8 cellular contexts compared by ENCODE assay signal in genomic region chr5:112921833-112922817, GRCh38. TPM values are rescaled to one million over a fixed set of nuclear protein-coding genes. Genes with fewer than 3 reads are reported as not detected.
A peak's percentile ranks its signal among the peaks of the same experiment; 100 is the strongest.
DNase-seq lines count a peak whose midpoint lies in the region; ATAC-seq and TF ChIP-seq lines count a peak whose summit lies in the region.

REEP5 (minus strand) TSS chr5:112922227; CDS start chr5:112922190, 37 bp downstream.

- H3K27me3 ChIP-seq in ovary (no peaks in the 10 kb centered on the region), thyroid gland (no peaks in the 10 kb centered on the region)

- 0 to 1% (median 1%) methylated on average over 63 to 80 of the region's 80 CpGs for WGBS in ovary, 3 donors
- WGBS in thyroid gland, 2 donors: 2 to 4% methylated on average over 7 to 27 of the region's 80 CpGs

- CTCF ChIA-PET in HEK293 (lab: Yijun Ruan, JAX): interaction anchor here (0.6 to 1.2 kb wide), 13 partner anchors 12 to 684 kb away, joined by 3 to 5 read pairs (median 4); partner anchors contain the start of gene SRP19

- peaks cover 4 to 31% of the 10 kb centered on the region in 2 experiments for H3K36me3 ChIP-seq in HEK293 (ENCODE audit: control insufficient read depth in 2 of 2, insufficient read depth in 1 of 2, low read length in 2 of 2)
- H3K36me3 ChIP-seq in ovary: no peaks in the 10 kb centered on the region
- H3K36me3 ChIP-seq in thyroid gland: no peaks in the 10 kb centered on the region

- ATAC-seq in SK-N-SH treated with all-trans-retinoic acid at 6 μM for 48 hours: peak; percentile 88
- peak; percentile 82 to 88 for ATAC-seq in activated naive CD4-positive, alpha-beta T cell treated with anti-CD3 and anti-CD28 coated beads, Interleukin-2, amount 50 U/mL, for 72 hours

- peak; percentile 52 for DNase-seq in MV-4-11 (lab: John Stamatoyannopoulos, UW)
- peak; percentile 83 to 89 for DNase-seq in activated naive CD4-positive, alpha-beta T cell treated with anti-CD3 and anti-CD28 coated beads, Interleukin-2, amount 50 U/mL, for 72 hours (ENCODE audit: low spot score in 2 of 2)
- DNase-seq in glomerular visceral epithelial cell (ENCODE audit: extremely low spot score): peak; percentile 90
- peak; percentile 74 to 85 (median 81) for DNase-seq in ovary
- DNase-seq in thyroid gland: peak; percentile 87 to 88

- H3K27ac Mint-ChIP-seq in activated naive CD4-positive, alpha-beta T cell treated with anti-CD3 and anti-CD28 coated beads, Interleukin-2, amount 50 U/mL, for 72 hours: peak within 1 kb of the TSS; percentile 98

- TF ChIP-seq POLR2A in ovary (IDR thresholded peaks at IDR 0.05): peak; percentile 78
- peak; percentile 89 to 98 for TF ChIP-seq POLR2A in thyroid gland (IDR thresholded peaks at IDR 0.05)

- H3K9me3 ChIP-seq in HEK293 (ENCODE audit: control insufficient read depth, insufficient read depth, low read depth, low read length) (no peaks in the 10 kb centered on the region), ovary (no peaks in the 10 kb centered on the region), thyroid gland (no peaks in the 10 kb centered on the region)

- H3K4me3 ChIP-seq in GM08714 (ENCODE audit: low read length) (peak within 1 kb of the TSS; percentile 96), HEK293 (ENCODE audit: low read depth, low read length) (peak within 1 kb of the TSS; percentile 97), ovary (peak within 1 kb of the TSS; percentile 97), thyroid gland (replicated peaks in 1 of 3) (peak within 1 kb of the TSS; percentile 76 to 93 (median 87))

- H3K27ac ChIP-seq in HEK293 (ENCODE audit: extremely low read depth, low read depth, low read length) (peak within 1 kb of the TSS; percentile 97), ovary (peak within 1 kb of the TSS; percentile 96 to 98), thyroid gland (peak within 1 kb of the TSS; percentile 94 to 98 (median 95))

- TF ChIP-seq CTCF in HEK293 (tag by site-specific recombination; IDR thresholded peaks at IDR 0.05) (peak; percentile 65), ovary (IDR thresholded peaks at IDR 0.05) (peak; percentile 46 to 89 (median 87)), thyroid gland (IDR thresholded peaks at IDR 0.05) (peak; percentile 45 to 98 (median 82))

- POLR2A ChIA-PET in HEK293 (lab: Yijun Ruan, JAX): interaction anchor here (0.5 to 2.5 kb wide), 11 partner anchors 9 to 214 kb away, joined by 3 to 21 read pairs (median 4); partner anchors contain the start of genes DCP2 and SRP19

- TF ChIP-seq EP300 in ovary (IDR thresholded peaks at IDR 0.05): no peak

- intact Hi-C loops in ovary (cut with DNase I): loop anchor here in 1 of 4 donors (10.0 kb wide), 1 partner anchor 367 kb away; no protein-coding TSS in a partner anchor
- intact Hi-C loops in thyroid gland (cut with DNase I): loop anchor here (5.0 to 10.0 kb wide), 2 partner anchors 65 to 367 kb away; no protein-coding TSS in a partner anchor

- H3K36me3 Mint-ChIP-seq in activated naive CD4-positive, alpha-beta T cell treated with anti-CD3 and anti-CD28 coated beads, Interleukin-2, amount 50 U/mL, for 72 hours: peaks cover 12 to 34% of the 10 kb centered on the region in 2 donors

- H3K9me3 Mint-ChIP-seq in activated naive CD4-positive, alpha-beta T cell treated with anti-CD3 and anti-CD28 coated beads, Interleukin-2, amount 50 U/mL, for 72 hours: no peaks in the 10 kb centered on the region

- H3K4me1 ChIP-seq in HEK293 (ENCODE audit: control insufficient read depth, insufficient read depth, low read length): no peaks in the 10 kb centered on the region
- peaks cover 5% of the 10 kb centered on the region for H3K4me1 ChIP-seq in ovary (ENCODE audit: insufficient read depth)
- peaks cover 38 to 42% of the 10 kb centered on the region in 2 donors for H3K4me1 ChIP-seq in thyroid gland

TF ChIP-seq in HEK293, 187 proteins besides CTCF, POLR2A, EP300 and RAD21 (continues in another document):
- peak; percentile 85 for TF ChIP-seq ZBTB26 (tag by site-specific recombination; optimal IDR thresholded peaks at IDR 0.05)
- TF ChIP-seq ZNF747 (tag by site-specific recombination; IDR thresholded peaks at IDR 0.05): no peak
- no peak for TF ChIP-seq SALL2 (tag by site-specific recombination; IDR thresholded peaks at IDR 0.05; ENCODE audit: borderline replicate concordance)
- TF ChIP-seq ZNF585B (tag by site-specific recombination; IDR thresholded peaks at IDR 0.05): no peak
- no peak for TF ChIP-seq ZNF48 (tag by site-specific recombination; IDR thresholded peaks at IDR 0.05)
- no peak for TF ChIP-seq ZNF266 (tag by site-specific recombination; IDR thresholded peaks at IDR 0.05; ENCODE audit: low read depth)
- no peak for TF ChIP-seq ZNF701 (tag by site-specific recombination; IDR thresholded peaks at IDR 0.05)
- peak; percentile 70 for TF ChIP-seq SP7 (tag by site-specific recombination; IDR thresholded peaks at IDR 0.05)
- TF ChIP-seq EGR2 (tag by site-specific recombination; IDR thresholded peaks at IDR 0.05; ENCODE audit: low read depth): 0 out of 2 replicates have a peak, but pooled peaks have one; percentile 6
- TF ChIP-seq PRDM1 (tag by site-specific recombination; IDR thresholded peaks at IDR 0.05): no peak
- TF ChIP-seq ZFP41 (tag by site-specific recombination; IDR thresholded peaks at IDR 0.05; ENCODE audit: borderline replicate concordance): no peak
- TF ChIP-seq OSR2 (tag by site-specific recombination; IDR thresholded peaks at IDR 0.05): no peak; the same call in 1 of the 2 replicates
- TF ChIP-seq ZNF2 (tag by site-specific recombination; IDR thresholded peaks at IDR 0.05): peak; percentile 91
- peak; percentile 34; the same call in 1 of the 2 replicates for TF ChIP-seq ZSCAN30 (tag by site-specific recombination; IDR thresholded peaks at IDR 0.05)
- TF ChIP-seq ZNF776 (tag by site-specific recombination; IDR thresholded peaks at IDR 0.05; ENCODE audit: borderline replicate concordance): no peak
- peak; percentile 38; the same call in 1 of the 2 replicates for TF ChIP-seq ZNF777 (tag by site-specific recombination; IDR thresholded peaks at IDR 0.05; ENCODE audit: borderline replicate concordance)
- TF ChIP-seq ZNF549 (tag by site-specific recombination; IDR thresholded peaks at IDR 0.05): no peak
- TF ChIP-seq ZNF341 (tag by site-specific recombination; IDR thresholded peaks at IDR 0.05; ENCODE audit: low read depth): peak; percentile 96

TF ChIP-seq in SK-N-SH treated with all-trans-retinoic acid at 6 μM for 48 hours, 23 proteins besides CTCF, POLR2A, EP300 and RAD21:
- TF ChIP-seq TSHZ2 (CRISPR knock-in tag; IDR thresholded peaks at IDR 0.05) (0 out of 2 replicates have a peak, but pooled peaks have one; percentile 47), OSR1 (CRISPR knock-in tag; IDR thresholded peaks at IDR 0.05) (no peak)

RNA-seq across cellular contexts. Expression of gene REEP5, which starts in this region (rescaled TPM):
- 10 to 100 TPM; 18.7 to 45.1 TPM for total RNA-seq in activated naive CD4-positive, alpha-beta T cell treated with anti-CD3 and anti-CD28 coated beads, Interleukin-2, amount 50 U/mL, for 72 hours
- total RNA-seq in ovary: 10 to 100 TPM; 55.1 to 73.8 (median 67.6) TPM
- 10 to 100 TPM; 50.2 to 90.4 TPM for polyA plus RNA-seq in ovary
- total RNA-seq in thyroid gland: 100 to 1,000 TPM; 169 to 300 (median 231) TPM

Comparison
In these comparisons a context has a peak if more than half of its experiments do, and no peak if none do; other contexts are left out.
1. Peak in every context shown above with its lines: DNase-seq, ATAC-seq, H3K4me3 ChIP-seq and H3K27ac ChIP-seq.